In the genomic region with DNA sequence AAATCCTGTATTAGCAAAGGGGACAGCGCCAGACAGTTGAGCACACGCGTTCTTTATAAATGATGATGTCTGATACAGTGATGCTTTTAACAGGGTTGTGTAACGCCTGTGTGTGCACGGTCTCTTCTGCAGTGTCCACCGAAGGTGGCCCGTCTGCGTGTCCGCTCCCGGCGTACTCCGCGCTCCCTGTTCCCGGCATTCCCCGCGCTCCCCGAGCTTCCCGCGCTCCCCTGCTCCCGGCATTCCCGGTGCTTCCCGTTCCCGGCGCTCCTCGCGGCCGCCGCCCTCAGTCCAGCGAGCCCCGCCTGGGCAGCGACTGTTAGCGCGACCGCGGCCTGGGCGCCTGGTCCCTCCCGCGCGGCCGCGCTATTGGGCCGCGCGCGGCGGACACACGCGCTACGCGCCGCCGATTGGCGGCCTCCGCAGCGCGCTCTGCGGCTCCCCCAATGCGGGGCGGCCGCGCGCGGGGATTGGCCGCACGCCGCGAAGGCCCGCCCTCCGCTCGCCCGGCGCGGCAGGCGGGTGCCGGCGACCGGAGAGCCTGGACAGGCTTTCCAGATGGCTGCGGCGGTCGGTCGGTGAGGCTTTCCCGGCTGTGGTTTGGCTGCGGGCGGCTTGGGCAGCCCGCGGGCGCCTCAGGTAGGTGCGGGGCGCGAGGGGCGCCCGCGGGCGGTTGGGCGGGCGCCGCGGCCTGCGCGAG, we compare ENCODE assay signal across 8 cellular contexts. TPM values are rescaled to one million over a fixed set of nuclear protein-coding genes. Genes with fewer than 3 reads are reported as not detected.
DNase-seq lines count a peak whose midpoint lies in the region; ATAC-seq and TF ChIP-seq lines count a peak whose summit lies in the region.

Gene DGCR8, plus strand, starts transcription at position 497 of the 700 bp plus-strand sequence. CDS start 5,723 bp downstream, outside the sequence.

- peak within 1 kb of the TSS; percentile 91 for H3K4me3 Mint-ChIP-seq in WTC11
- peak within 1 kb of the TSS; percentile 88 to 95 (median 89) for H3K4me3 Mint-ChIP-seq in immature natural killer cell

- no peaks in the 10 kb centered on the region for H3K36me3 ChIP-seq in smooth muscle cell (ENCODE audit: low read depth)

- H3K27me3 ChIP-seq in smooth muscle cell (ENCODE audit: low read depth), result no peaks in the 10 kb centered on the region

- in situ Hi-C loops in ACHN (cut with HindIII; ENCODE audit: low pct_ligation_motif_present, low pct_unique_long_range_greater_than_20kb, low sequenced_read_pairs), result no loop called here

- CTCF ChIA-PET in WTC11 (lab: Charles Lee), result interaction anchor here (0.5 to 1.0 kb wide), 6 partner anchors 37 to 126 kb away, joined by 4 to 7 read pairs (median 5); partner anchors contain the start of gene TRMT2A

- H3K27ac Mint-ChIP-seq in WTC11 (peak within 1 kb of the TSS; percentile 90), immature natural killer cell (peak within 1 kb of the TSS; percentile 72 to 93 (median 82))

- H3K9me3 ChIP-seq in smooth muscle cell (replicated peaks; ENCODE audit: low read depth), result no peaks in the 10 kb centered on the region

- peaks cover 5% of the 10 kb centered on the region for H3F3A ChIP-seq in smooth muscle cell (ENCODE audit: low read depth)

- peak within 1 kb of the TSS; percentile 83 for H3K9ac ChIP-seq in smooth muscle cell (ENCODE audit: low read depth)

- WGBS in smooth muscle cell (ENCODE audit: low lambda C conversion rate), result 1% methylated on average over 76 of the region's 100 CpGs

- peak within 1 kb of the TSS; percentile 94 for H3K27ac ChIP-seq in caudate nucleus (ENCODE audit: low read depth, low read length)
- peak within 1 kb of the TSS; percentile 83 for H3K27ac ChIP-seq in smooth muscle cell (ENCODE audit: low read depth)

- H3K4me2 ChIP-seq in smooth muscle cell, result peak within 1 kb of the TSS; percentile 96

- POLR2A ChIA-PET in WTC11 (lab: Charles Lee), result interaction anchor here (0.6 to 1.5 kb wide), 2 partner anchors 64 to 94 kb away, joined by 3 to 6 read pairs; no protein-coding TSS in a partner anchor

- H3K4me3 ChIP-seq in smooth muscle cell, result peak within 1 kb of the TSS; percentile 69

- H3K36me3 Mint-ChIP-seq in WTC11 (no peaks in the 10 kb centered on the region), immature natural killer cell (no peaks in the 10 kb centered on the region)

- no peak for TF ChIP-seq CTCF in WTC11 (IDR thresholded peaks at IDR 0.05)
- no peak for TF ChIP-seq CTCF in smooth muscle cell (IDR thresholded peaks at IDR 0.05; ENCODE audit: borderline replicate concordance, insufficient read depth, poor library complexity, severe bottlenecking)

- peak; percentile 92 for DNase-seq in ACHN
- peak; percentile 66 for DNase-seq in NCI-H2196 treated with DMSO at 0.1 percent for 48 hours (lab: John Stamatoyannopoulos, UW; ENCODE audit: unreplicated experiment)
- DNase-seq in WTC11 (ENCODE audit: low spot score), result peak; percentile 89
- peak in 60 of 61 donors; percentile 26 to 97 (median 91) for DNase-seq in caudate nucleus (lab: John Stamatoyannopoulos, UW)
- peak; percentile 77 to 81 (median 79) for DNase-seq in immature natural killer cell
- peak; percentile 68 for DNase-seq in smooth muscle cell (lab: John Stamatoyannopoulos, UW; ENCODE audit: unreplicated experiment)

- no peaks in the 10 kb centered on the region; the same call in 1 of the 2 replicates for H3K27me3 Mint-ChIP-seq in WTC11 (ENCODE audit: low read depth)
- peaks cover 0 to 11% (median 7%) of the 10 kb centered on the region in 3 donors for H3K27me3 Mint-ChIP-seq in immature natural killer cell (ENCODE audit: low read depth in 3 of 3)

- H3K4me1 Mint-ChIP-seq in WTC11 (peaks cover 38% of the 10 kb centered on the region), immature natural killer cell (peaks cover 40 to 41% of the 10 kb centered on the region in 2 donors)

- ATAC-seq in GM18873 (IDR thresholded peaks at IDR 0.05; ENCODE audit: low FRiP score, unreplicated experiment) (peak; percentile 48), HG03139 (IDR thresholded peaks at IDR 0.05; ENCODE audit: unreplicated experiment) (peak; percentile 69), WTC11 (peak; percentile 92)

- peaks cover 19% of the 10 kb centered on the region for H3K4me1 ChIP-seq in smooth muscle cell (ENCODE audit: low read depth)

- H2AFZ ChIP-seq in smooth muscle cell (ENCODE audit: low read depth), result peak within 1 kb of the TSS; percentile 76

- no peaks in the 10 kb centered on the region for H3K9me3 Mint-ChIP-seq in WTC11
- H3K9me3 Mint-ChIP-seq in immature natural killer cell, result no peaks in the 10 kb centered on the region

- H3K79me2 ChIP-seq in smooth muscle cell (ENCODE audit: low read depth), result peaks cover 45% of the 10 kb centered on the region

- peaks cover 40% of the 10 kb centered on the region for H4K20me1 ChIP-seq in smooth muscle cell (ENCODE audit: low read depth)

TF ChIP-seq in WTC11, 78 proteins besides CTCF, POLR2A, EP300 and RAD21 (continues in another document):
- TF ChIP-seq KAT7 (CRISPR knock-in tag; IDR thresholded peaks at IDR 0.05; ENCODE audit: borderline replicate concordance) (0 out of 2 replicates have a peak, but pooled peaks have one; percentile 59), NR1H2 (CRISPR knock-in tag; IDR thresholded peaks at IDR 0.05) (no peak), ZNF232 (CRISPR knock-in tag; IDR thresholded peaks at IDR 0.05) (peak; percentile 51; the same call in 1 of the 2 replicates), MXD4 (CRISPR knock-in tag; IDR thresholded peaks at IDR 0.05; ENCODE audit: borderline replicate concordance) (no peak), TCF7 (CRISPR knock-in tag; IDR thresholded peaks at IDR 0.05; ENCODE audit: low read depth) (no peak), ETV6 (CRISPR knock-in tag; IDR thresholded peaks at IDR 0.05) (peak; percentile 53), CREM (CRISPR knock-in tag; IDR thresholded peaks at IDR 0.05) (peak; percentile 64), ZNF317 (CRISPR knock-in tag; IDR thresholded peaks at IDR 0.05; ENCODE audit: borderline replicate concordance, low read depth) (0 out of 2 replicates have a peak, but pooled peaks have one; percentile 21), CDX4 (CRISPR knock-in tag; IDR thresholded peaks at IDR 0.05; ENCODE audit: borderline replicate concordance) (no peak), SMAD4 (CRISPR knock-in tag; IDR thresholded peaks at IDR 0.05) (no peak), TEAD4 (CRISPR knock-in tag; IDR thresholded peaks at IDR 0.05) (no peak), FOXK1 (CRISPR knock-in tag; IDR thresholded peaks at IDR 0.05) (peak; percentile 77; the same call in 1 of the 2 replicates), TEAD1 (CRISPR knock-in tag; IDR thresholded peaks at IDR 0.05) (peak; percentile 65), FOXP4 (CRISPR knock-in tag; IDR thresholded peaks at IDR 0.05) (peak; percentile 91), ESRRA (CRISPR knock-in tag; IDR thresholded peaks at IDR 0.05; ENCODE audit: borderline replicate concordance) (no peak)
- TF ChIP-seq, protein P1, sequence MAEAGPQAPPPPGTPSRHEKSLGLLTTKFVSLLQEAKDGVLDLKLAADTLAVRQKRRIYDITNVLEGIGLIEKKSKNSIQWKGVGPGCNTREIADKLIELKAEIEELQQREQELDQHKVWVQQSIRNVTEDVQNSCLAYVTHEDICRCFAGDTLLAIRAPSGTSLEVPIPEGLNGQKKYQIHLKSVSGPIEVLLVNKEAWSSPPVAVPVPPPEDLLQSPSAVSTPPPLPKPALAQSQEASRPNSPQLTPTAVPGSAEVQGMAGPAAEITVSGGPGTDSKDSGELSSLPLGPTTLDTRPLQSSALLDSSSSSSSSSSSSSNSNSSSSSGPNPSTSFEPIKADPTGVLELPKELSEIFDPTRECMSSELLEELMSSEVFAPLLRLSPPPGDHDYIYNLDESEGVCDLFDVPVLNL (CRISPR knock-in tag; IDR thresholded peaks at IDR 0.05; ENCODE audit: borderline replicate concordance, low read depth), result peak; percentile 98
- TF ChIP-seq, protein P2, sequence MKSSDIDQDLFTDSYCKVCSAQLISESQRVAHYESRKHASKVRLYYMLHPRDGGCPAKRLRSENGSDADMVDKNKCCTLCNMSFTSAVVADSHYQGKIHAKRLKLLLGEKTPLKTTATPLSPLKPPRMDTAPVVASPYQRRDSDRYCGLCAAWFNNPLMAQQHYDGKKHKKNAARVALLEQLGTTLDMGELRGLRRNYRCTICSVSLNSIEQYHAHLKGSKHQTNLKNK (CRISPR knock-in tag; IDR thresholded peaks at IDR 0.05), result no peak
- TF ChIP-seq, protein P3, sequence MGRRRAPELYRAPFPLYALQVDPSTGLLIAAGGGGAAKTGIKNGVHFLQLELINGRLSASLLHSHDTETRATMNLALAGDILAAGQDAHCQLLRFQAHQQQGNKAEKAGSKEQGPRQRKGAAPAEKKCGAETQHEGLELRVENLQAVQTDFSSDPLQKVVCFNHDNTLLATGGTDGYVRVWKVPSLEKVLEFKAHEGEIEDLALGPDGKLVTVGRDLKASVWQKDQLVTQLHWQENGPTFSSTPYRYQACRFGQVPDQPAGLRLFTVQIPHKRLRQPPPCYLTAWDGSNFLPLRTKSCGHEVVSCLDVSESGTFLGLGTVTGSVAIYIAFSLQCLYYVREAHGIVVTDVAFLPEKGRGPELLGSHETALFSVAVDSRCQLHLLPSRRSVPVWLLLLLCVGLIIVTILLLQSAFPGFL (CRISPR knock-in tag; IDR thresholded peaks at IDR 0.05; ENCODE audit: borderline replicate concordance), result 0 out of 2 replicates have a peak, but pooled peaks have one; percentile 43

RNA-seq across cellular contexts. Expression of gene DGCR8, which starts in this region (rescaled TPM):
- total RNA-seq in WTC11 (2021), result 39.5 to 55.0 TPM (median 41.2 TPM) in 3 replicates
- polyA plus RNA-seq in immature natural killer cell, result 1 to 10 TPM in 2 of 3 donors, under 1 TPM in 1; 0.83 to 5.4 (median 1.4) TPM
- total RNA-seq in smooth muscle cell, result 9.7 and 10.3 TPM in 2 replicates
- polyA plus RNA-seq in smooth muscle cell, result 6.5 and 14.6 TPM in 2 replicates

Comparison
In these comparisons a context has a peak if more than half of its experiments do, and no peak if none do; other contexts are left out.
1. Peak in every context shown above with its lines: DNase-seq, ATAC-seq, H3K4me3 ChIP-seq and H3K27ac ChIP-seq.